Comparison of ENCODE assay signal across 1 cellular context in genomic region chr1:1270813-1271212, GRCh38.
TF ChIP-seq lines count a peak whose summit lies in the region.

No MANE protein-coding gene starts in this region.

TF ChIP-seq in HEK293, 187 proteins besides CTCF, POLR2A, EP300 and RAD21:
- TF ChIP-seq ZNF544 (tag by site-specific recombination; IDR thresholded peaks at IDR 0.05) (no peak), ZNF16 (tag by site-specific recombination; IDR thresholded peaks at IDR 0.05; ENCODE audit: low read depth) (no peak), ZNF335 (tag by site-specific recombination; conservative IDR thresholded peaks at IDR 0.05) (peak; percentile 22; the same call in 1 of the 2 replicates), PRDM1 (tag by site-specific recombination; IDR thresholded peaks at IDR 0.05) (no peak), ZSCAN30 (tag by site-specific recombination; IDR thresholded peaks at IDR 0.05) (no peak), ZNF777 (tag by site-specific recombination; IDR thresholded peaks at IDR 0.05; ENCODE audit: borderline replicate concordance) (no peak), GLIS1 (tag by site-specific recombination; IDR thresholded peaks at IDR 0.05) (peak; percentile 89), ZNF623 (tag by site-specific recombination; IDR thresholded peaks at IDR 0.05) (no peak), ZIC2 (tag by site-specific recombination; IDR thresholded peaks at IDR 0.05) (peak; percentile 54; the same call in 1 of the 2 replicates), ZFHX2 (tag by site-specific recombination; conservative IDR thresholded peaks at IDR 0.05) (peak; percentile 56), GLIS2 (tag by site-specific recombination; IDR thresholded peaks at IDR 0.05) (peak; percentile 46; the same call in 1 of the 2 replicates), EGR2 (tag by site-specific recombination; IDR thresholded peaks at IDR 0.05; ENCODE audit: low read depth) (peak; percentile 70)
TF ChIP-seq in HEK293: peak in this region for 6.
